Comparison of ENCODE assay signal across 8 cellular contexts in the genomic region with DNA sequence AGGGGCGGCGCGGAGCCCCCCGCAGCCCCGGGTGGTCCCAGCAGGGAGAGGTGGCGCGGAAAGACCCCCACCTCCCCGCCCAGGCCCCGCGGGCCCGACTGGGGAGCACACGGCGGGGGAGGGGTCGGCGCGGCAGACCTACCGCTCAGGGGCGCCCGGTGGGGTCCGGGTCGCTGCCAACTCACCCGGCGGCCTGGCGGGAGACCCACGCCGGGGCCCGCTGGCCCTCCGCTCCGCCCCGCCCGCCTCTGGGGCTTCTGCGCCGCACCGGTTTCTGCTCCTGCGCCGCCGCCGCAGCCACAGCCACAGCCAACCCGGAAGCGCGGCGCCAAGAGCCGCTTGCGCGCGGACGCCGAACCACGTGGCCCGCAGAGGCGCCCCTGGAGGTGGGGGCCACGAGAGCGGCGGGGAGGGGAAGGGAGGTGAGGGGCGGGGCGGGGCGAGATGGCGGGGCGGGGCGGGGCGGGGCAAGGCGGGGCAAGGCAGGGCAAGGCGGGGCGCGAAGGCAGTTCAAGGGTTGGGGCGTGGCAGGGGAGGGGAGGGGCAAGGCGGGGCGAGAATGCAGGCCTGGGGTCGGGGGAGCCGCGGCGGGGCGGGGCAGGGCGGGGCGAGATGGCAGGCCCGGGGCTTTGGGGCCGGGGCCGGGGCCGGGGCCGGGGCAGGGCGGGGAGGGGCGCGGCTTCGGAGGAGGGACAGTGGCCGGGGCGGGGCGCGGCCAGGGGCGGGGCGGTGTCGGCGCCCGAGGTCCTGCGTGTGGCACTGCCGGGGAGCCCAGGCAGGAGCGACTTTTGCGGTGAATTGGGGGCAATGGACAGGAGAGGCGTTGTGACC. TPM values are rescaled to one million over a fixed set of nuclear protein-coding genes. Genes with fewer than 3 reads are reported as not detected.
DNase-seq lines count a peak whose midpoint lies in the region; ATAC-seq and TF ChIP-seq lines count a peak whose summit lies in the region.

Gene ZBTB24 (minus strand): TSS at position 307 of the 831 bp plus-strand sequence. CDS start 1,193 bp downstream, outside the sequence.

- in situ Hi-C loops in astrocyte of the cerebellum (cut with HindIII; ENCODE audit: low sequenced_read_pairs) = no loop called here

- no peaks in the 10 kb centered on the region for H3K27me3 ChIP-seq in hepatocyte

- peak; percentile 86 for ATAC-seq in HG02973 (IDR thresholded peaks at IDR 0.05; ENCODE audit: unreplicated experiment)

- peak within 1 kb of the TSS; percentile 81 for H3K4me2 ChIP-seq in hepatocyte

- under 1% methylated on average over 40 of the region's 98 CpGs for WGBS in hepatocyte (ENCODE audit: low lambda C conversion rate, missing lambda C conversion rate)

- H3K27ac ChIP-seq in hepatocyte = peak within 1 kb of the TSS; percentile 62

- DNase-seq in NCI-H1417 (lab: John Stamatoyannopoulos, UW) (peak; percentile 86 to 93 (median 92)), NCI-H1417 treated with DMSO at 0.1 percent for 48 hours (lab: John Stamatoyannopoulos, UW) (no peak), NCI-H2029 treated with DMSO at 0.1 percent for 48 hours (lab: John Stamatoyannopoulos, UW) (peak; percentile 82), T-helper 9 cell (peak; percentile 87), astrocyte of the cerebellum (ENCODE audit: low read depth) (peak; percentile 68), hepatocyte (ENCODE audit: low spot score) (peak; percentile 96), retina (peak; percentile 77)

- no peaks in the 10 kb centered on the region for H4K20me1 ChIP-seq in hepatocyte (ENCODE audit: insufficient read depth, poor library complexity, severe bottlenecking)

- H3K4me1 ChIP-seq in hepatocyte (ENCODE audit: insufficient read depth) = peaks cover 30% of the 10 kb centered on the region

- H3K79me2 ChIP-seq in hepatocyte = peaks cover 33% of the 10 kb centered on the region

- no peaks in the 10 kb centered on the region for H3K9me3 ChIP-seq in hepatocyte (ENCODE audit: low read depth)

- H3K4me3 ChIP-seq in astrocyte of the cerebellum (ENCODE audit: low read depth, low read length) = peak within 1 kb of the TSS; percentile 87
- peak within 1 kb of the TSS; percentile 88 for H3K4me3 ChIP-seq in hepatocyte

- TF ChIP-seq CTCF in astrocyte of the cerebellum (IDR thresholded peaks at IDR 0.05; ENCODE audit: low read depth, low read length, missing control alignments) = no peak
- no peak for TF ChIP-seq CTCF in hepatocyte (IDR thresholded peaks at IDR 0.05; ENCODE audit: poor library complexity)

- H3K36me3 ChIP-seq in hepatocyte (replicated peaks; ENCODE audit: insufficient read depth, low read depth) = no peaks in the 10 kb centered on the region

- no peaks in the 10 kb centered on the region for H3K9me2 ChIP-seq in hepatocyte (replicated peaks; ENCODE audit: insufficient read depth)

- H2AFZ ChIP-seq in hepatocyte = peak within 1 kb of the TSS; percentile 92

RNA-seq across cellular contexts. Expression of gene ZBTB24, which starts in this region (rescaled TPM):
- 6.7 and 6.9 TPM in 2 replicates for total RNA-seq in hepatocyte
- polyA plus RNA-seq in hepatocyte = 2.5 and 3.8 TPM in 2 replicates
